Comparison of ENCODE assay signal across 18 cellular contexts in the genomic region with DNA sequence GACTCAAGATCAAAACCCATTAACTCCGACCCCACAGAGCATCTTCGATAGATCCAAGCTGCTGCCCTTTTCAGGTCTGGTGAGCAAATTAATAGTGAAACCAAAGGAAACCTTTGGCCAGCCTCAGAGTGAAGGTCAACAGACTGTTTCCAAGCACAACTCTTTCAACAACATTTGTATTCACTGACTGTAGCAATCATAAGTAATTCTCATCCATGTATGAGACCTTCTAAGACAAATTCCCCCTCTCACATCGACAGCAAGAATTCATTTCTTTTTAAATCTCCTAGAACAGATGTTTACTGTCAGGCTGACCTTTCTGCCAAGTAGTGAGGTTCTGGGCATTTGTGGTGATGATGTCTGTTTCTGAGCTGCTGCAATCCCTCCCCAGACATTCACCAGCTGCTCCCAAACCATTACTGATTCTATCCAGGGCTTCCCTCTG.
DNase-seq lines count a peak whose midpoint lies in the region; TF ChIP-seq lines count a peak whose summit lies in the region.
"Had no signal": no experiment of that assay in that cellular context is flagged by ENCODE, and none has a peak within 500 bp of the region (broad histone marks: within the 10 kb centered on the region; RNA-seq: fewer than 3 reads in every experiment).

No MANE protein-coding gene starts in this region.

- H3K4ac ChIP-seq in mesenchymal stem cell (ENCODE audit: low read depth in 1 of 2, low read length in 2 of 2) = no peak overlapping the region

- DNase-seq in AG20443 (ENCODE audit: low spot score) (peak; percentile 64), SK-MEL-5 (ENCODE audit: low read depth, low spot score) (peak; percentile 27), fibroblast of the aortic adventitia (ENCODE audit: low read depth) (peak; percentile 75), mesenchymal stem cell (peak; percentile 86), ACHN (no peak), SW 1271 (lab: John Stamatoyannopoulos, UW) (no peak), endothelial cell (ENCODE audit: low spot score) (no peak), NCI-H2081 treated with DMSO at 0.1 percent for 48 hours (lab: John Stamatoyannopoulos, UW) (no peak)
- DNase-seq: activated CD4-positive, alpha-beta T cell treated with anti-CD3 and anti-CD28 coated beads for 4 hours; activated naive CD4-positive, alpha-beta T cell treated with anti-CD3 and anti-CD28 coated beads, Interleukin-2, amount 50 U/mL, for 16 hours; central memory CD4-positive, alpha-beta T cell; DMS53; NCI-H1105; NCI-H526; posterior cingulate gyrus had no signal

- H3K4me2 ChIP-seq in mesenchymal stem cell (ENCODE audit: low read length, poor library complexity, severe bottlenecking) = no peak overlapping the region

- H3K36me3 ChIP-seq in mesenchymal stem cell (ENCODE audit: control insufficient read depth in 1 of 2, insufficient read depth in 2 of 2, low read depth in 1 of 2, low read length in 2 of 2) = peaks cover 0 to 13% of the 10 kb centered on the region in 2 experiments

- no peak overlapping the region for H3K14ac ChIP-seq in mesenchymal stem cell (ENCODE audit: low read length in 2 of 2)

- H3K27ac ChIP-seq in mesenchymal stem cell (ENCODE audit: low read length, poor library complexity, severe bottlenecking) = no peak overlapping the region
- H3K27ac ChIP-seq: epithelial cell of prostate had no signal

- H3K36me3 Mint-ChIP-seq in endothelial cell (ENCODE audit: low read depth, unreplicated experiment) = no peaks in the 10 kb centered on the region

- no peak overlapping the region for H3K23ac ChIP-seq in mesenchymal stem cell (ENCODE audit: low read length in 2 of 2)

- no peak overlapping the region for H2BK5ac ChIP-seq in mesenchymal stem cell (ENCODE audit: low read depth, low read length, poor library complexity, severe bottlenecking)

- H3K4me1 ChIP-seq in mesenchymal stem cell (ENCODE audit: control insufficient read depth, insufficient read depth, low read depth, low read length) = peaks cover 2% of the 10 kb centered on the region

- H3K27ac Mint-ChIP-seq in endothelial cell (ENCODE audit: unreplicated experiment) = no peak overlapping the region
- H3K27ac Mint-ChIP-seq: B cell; T-helper 2 cell treated with Interferon-gamma antibody and Interleukin-4, amounts not matched to agents 5 μg/mL and 100 μg/mL, for 36 hours had no signal

- no peak overlapping the region for H3K9ac ChIP-seq in mesenchymal stem cell (ENCODE audit: low read length)

- no peak overlapping the region for H2BK12ac ChIP-seq in mesenchymal stem cell (ENCODE audit: low read length in 2 of 2)

- no peak overlapping the region for H2AFZ ChIP-seq in mesenchymal stem cell (ENCODE audit: low read depth, low read length)

- H3K4me3 Mint-ChIP-seq in endothelial cell (ENCODE audit: unreplicated experiment) = no peak overlapping the region
- H3K4me3 Mint-ChIP-seq: B cell; T-helper 2 cell treated with Interferon-gamma antibody and Interleukin-4, amounts not matched to agents 5 μg/mL and 100 μg/mL, for 36 hours had no signal

- H3K4me3 ChIP-seq in fibroblast of the aortic adventitia (ENCODE audit: low read depth, low read length) = no peak overlapping the region
- no peak overlapping the region for H3K4me3 ChIP-seq in mesenchymal stem cell (ENCODE audit: insufficient read depth in 1 of 2, low read depth in 1 of 2, low read length in 2 of 2)

- H2AK5ac ChIP-seq in mesenchymal stem cell (ENCODE audit: low read length, severe bottlenecking) = no peak overlapping the region

- 79% methylated on average over 2 of the region's 3 CpGs for WGBS in mesenchymal stem cell

- no peak overlapping the region for H4K8ac ChIP-seq in mesenchymal stem cell (ENCODE audit: low read length)

- peaks cover 1% of the 10 kb centered on the region for H3K27me3 Mint-ChIP-seq in endothelial cell (ENCODE audit: unreplicated experiment)
- H3K27me3 Mint-ChIP-seq: B cell had no signal

- no peak overlapping the region for H2BK120ac ChIP-seq in mesenchymal stem cell (ENCODE audit: low read depth, low read length)

- in situ Hi-C loops in SK-MEL-5 (cut with HindIII; ENCODE audit: low pct_unique_long_range_greater_than_20kb, low sequenced_read_pairs) (no loop called here), ACHN (cut with HindIII; ENCODE audit: low pct_ligation_motif_present, low pct_unique_long_range_greater_than_20kb, low sequenced_read_pairs) (no loop called here)

- H3K79me1 ChIP-seq in mesenchymal stem cell (replicated peaks; ENCODE audit: low read length, poor library complexity, severe bottlenecking) = peaks cover 10% of the 10 kb centered on the region

- H3K9me3 Mint-ChIP-seq in endothelial cell (ENCODE audit: unreplicated experiment) = no peaks in the 10 kb centered on the region
- H3K9me3 Mint-ChIP-seq: T-helper 2 cell treated with Interferon-gamma antibody and Interleukin-4, amounts not matched to agents 5 μg/mL and 100 μg/mL, for 36 hours had no signal

- TF ChIP-seq CTCF in fibroblast of the aortic adventitia (IDR thresholded peaks at IDR 0.05; ENCODE audit: insufficient read depth, low read length) = no peak
- no peak for TF ChIP-seq CTCF in endothelial cell (IDR thresholded peaks at IDR 0.05; ENCODE audit: unreplicated experiment)

- H2BK15ac ChIP-seq in mesenchymal stem cell (ENCODE audit: low read depth, poor library complexity, severe bottlenecking) = no peak overlapping the region

- H3K4me1 Mint-ChIP-seq in endothelial cell (ENCODE audit: unreplicated experiment) = no peaks in the 10 kb centered on the region
- H3K4me1 Mint-ChIP-seq: B cell had no signal

- H3K27me3 ChIP-seq in mesenchymal stem cell (ENCODE audit: control insufficient read depth in 1 of 2, insufficient read depth in 1 of 2, low read length in 2 of 2) = no peaks in the 10 kb centered on the region

- no peak overlapping the region for H4K91ac ChIP-seq in mesenchymal stem cell (ENCODE audit: low read length)

- peaks cover 7% of the 10 kb centered on the region for H3K9me3 ChIP-seq in mesenchymal stem cell (ENCODE audit: control insufficient read depth, low read length)

- no peak overlapping the region for H3K18ac ChIP-seq in mesenchymal stem cell (ENCODE audit: low read depth in 1 of 2, low read length in 2 of 2)

Comparison
In these comparisons a context has a peak if more than half of its experiments do, and no peak if none do; other contexts are left out.
1. DNase-seq: peak in AG20443 (single experiment), SK-MEL-5 (single experiment), fibroblast of the aortic adventitia (single experiment) and mesenchymal stem cell (single experiment); none in ACHN (single experiment), SW 1271 (0 of 2), endothelial cell (single experiment) and NCI-H2081 treated with DMSO at 0.1 percent for 48 hours (single experiment).